28 cellular contexts compared by ENCODE assay signal in the genomic region with DNA sequence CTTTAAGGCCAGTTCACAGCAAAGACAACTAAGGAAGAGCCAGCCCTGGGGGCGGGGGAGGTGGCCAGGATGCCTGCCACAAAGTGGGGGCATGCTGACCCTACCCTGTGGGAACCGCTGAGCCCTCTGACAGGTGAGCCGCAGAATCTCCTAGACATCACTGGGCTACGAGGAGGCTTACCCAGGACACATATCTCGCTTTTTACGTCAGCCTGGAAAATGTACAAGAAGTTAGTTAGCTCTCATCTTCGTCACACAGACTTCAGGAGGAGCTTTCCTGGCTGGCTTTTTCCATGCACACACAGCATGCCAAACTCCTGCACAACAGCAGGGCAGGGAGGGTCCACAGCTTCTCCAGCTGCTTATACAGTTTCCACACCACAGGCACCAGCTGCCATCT.
A peak's percentile ranks its signal among the peaks of the same experiment; 100 is the strongest.
DNase-seq lines count a peak whose midpoint lies in the region; ATAC-seq, FAIRE-seq and TF ChIP-seq lines count a peak whose summit lies in the region.
"Had no signal": no experiment of that assay in that cellular context is flagged by ENCODE, and none has a peak within 500 bp of the region (broad histone marks: within the 10 kb centered on the region; RNA-seq: fewer than 3 reads in every experiment).

No MANE protein-coding gene starts in this region.

- H3K4me3 ChIP-seq in coronary artery (no peak overlapping the region), left ventricle myocardium inferior (no peak overlapping the region), sigmoid colon (no peak overlapping the region), mammary epithelial cell (replicated peaks in 1 of 3; ENCODE audit: insufficient read depth in 1 of 3, low read depth in 2 of 3, low read length in 3 of 3) (no peak overlapping the region), PC-9 (no peak overlapping the region)
- H3K4me3 ChIP-seq: GM23338, thyroid gland had no signal

- TF ChIP-seq POLR2A in GM12891 (IDR thresholded peaks at IDR 0.05; ENCODE audit: low read depth, low read length) (no peak), sigmoid colon (IDR thresholded peaks at IDR 0.05) (no peak)

- no peak for ATAC-seq in GM19023 (IDR thresholded peaks at IDR 0.05; ENCODE audit: unreplicated experiment)
- ATAC-seq: activated T-cell treated with anti-CD3 and anti-CD28 coated beads, Interleukin-2, amount 50 U/mL, for 72 hours; GM23338; Panc1; WTC11 had no signal

- BruUV-seq in mammary epithelial cell (replicated peaks; lab: Mats Ljungman, UMichigan) (no TSS peak), PC-9 (replicated peaks; lab: Mats Ljungman, UMichigan) (no TSS peak)

- TF ChIP-seq EP300 in sigmoid colon (IDR thresholded peaks at IDR 0.05), result peak in 3 of 4 donors; percentile 13 to 66 (median 46)

- H3F3A ChIP-seq in PC-9 (ENCODE audit: insufficient read depth, low read depth), result no peaks in the 10 kb centered on the region

- peak overlapping the region; percentile 79 to 86 for H3K27ac ChIP-seq in coronary artery
- H3K27ac ChIP-seq in left ventricle myocardium inferior (replicated peaks), result peak overlapping the region; percentile 70
- H3K27ac ChIP-seq in sigmoid colon, result peak overlapping the region; percentile 33 to 82 (median 76)
- H3K27ac ChIP-seq in mammary epithelial cell (ENCODE audit: insufficient read depth, low read depth, low read length), result no peak overlapping the region
- no peak overlapping the region for H3K27ac ChIP-seq in PC-9
- H3K27ac ChIP-seq: KMS-11, parathyroid adenoma, thyroid gland had no signal

- H3K79me2 ChIP-seq in mammary epithelial cell (ENCODE audit: insufficient read depth, low read length), result no peaks in the 10 kb centered on the region
- no peaks in the 10 kb centered on the region for H3K79me2 ChIP-seq in PC-9 (ENCODE audit: low read depth)
- H3K79me2 ChIP-seq: parathyroid adenoma had no signal

- CTCF ChIA-PET in mammary epithelial cell (lab: Charles Lee; ENCODE audit: low non-redundant PET) (no interaction called here), PC-9 (lab: Charles Lee) (interaction anchor here (0.6 kb wide), 1 partner anchor 128 kb away, joined by 3 read pairs; a partner anchor contains a TSS)

- in situ Hi-C loops in mammary epithelial cell (cut with MboI; ENCODE audit: low sequenced_read_pairs in 2 of 2), result loop anchor here in 1 of 2 donors (25.0 kb wide), 1 partner anchor 113 kb away; no protein-coding TSS in a partner anchor

- H4K20me1 ChIP-seq in mammary epithelial cell (ENCODE audit: insufficient read depth, low read length) (no peaks in the 10 kb centered on the region), PC-9 (ENCODE audit: insufficient read depth) (no peaks in the 10 kb centered on the region)

- dilution Hi-C loops in mammary epithelial cell (cut with HindIII; ENCODE audit: low sequenced_read_pairs), result no loop called here

- no peak overlapping the region for H2AFZ ChIP-seq in mammary epithelial cell (ENCODE audit: low read depth, low read length)
- H2AFZ ChIP-seq in PC-9, result no peak overlapping the region
- H2AFZ ChIP-seq: GM23338, parathyroid adenoma had no signal

- H3K27me3 ChIP-seq in left ventricle myocardium inferior (ENCODE audit: low read depth) (no peaks in the 10 kb centered on the region), sigmoid colon (no peaks in the 10 kb centered on the region), mammary epithelial cell (ENCODE audit: insufficient read depth, low read length) (no peaks in the 10 kb centered on the region), PC-9 (ENCODE audit: insufficient read depth, low read depth) (no peaks in the 10 kb centered on the region)
- H3K27me3 ChIP-seq: thyroid gland had no signal

- peaks cover 27% of the 10 kb centered on the region for H3K36me3 ChIP-seq in left ventricle myocardium inferior
- H3K36me3 ChIP-seq in sigmoid colon, result peaks cover 0 to 11% (median 3%) of the 10 kb centered on the region in 4 donors
- no peaks in the 10 kb centered on the region for H3K36me3 ChIP-seq in mammary epithelial cell (ENCODE audit: insufficient read depth, low read length)
- H3K36me3 ChIP-seq in PC-9 (ENCODE audit: low read depth), result no peaks in the 10 kb centered on the region

- POLR2A ChIA-PET in PC-9 (lab: Charles Lee; ENCODE audit: unreplicated experiment), result no interaction called here

- no peak overlapping the region for H3K9ac ChIP-seq in mammary epithelial cell (ENCODE audit: insufficient read depth, low read length)
- H3K9ac ChIP-seq: KMS-11, parathyroid adenoma had no signal

- no peaks in the 10 kb centered on the region for H3K9me2 ChIP-seq in PC-9 (ENCODE audit: insufficient read depth)

- DNase-seq in GM12891 (ENCODE audit: insufficient read length, low spot score), result no peak
- no peak for DNase-seq in coronary artery (ENCODE audit: low spot score)
- no peak for DNase-seq in left ventricle myocardium inferior
- DNase-seq in sigmoid colon, result peak; percentile 87
- no peak for DNase-seq in cortex of kidney (lab: John Stamatoyannopoulos, UW)
- DNase-seq in mammary epithelial cell, result no peak
- DNase-seq in PC-9, result no peak
- DNase-seq: activated CD4-positive, alpha-beta T cell treated with anti-CD3 and anti-CD28 coated beads, Interleukin-2, amount 50 U/mL, for 4 hours; activated naive CD4-positive, alpha-beta T cell treated with Interleukin-2 at 50 U/mL for 16 hours; activated T-cell treated with anti-CD3 and anti-CD28 coated beads, Interleukin-2, amount 50 U/mL, for 72 hours; HFFc6; midbrain; MM.1S; NCI-H1417; NCI-H2029 treated with DMSO at 0.1 percent for 48 hours; NCI-H226; NCI-H69; SIG-M5; stimulated activated naive CD4-positive, alpha-beta T cell; thyroid gland had no signal

- H3K4me1 ChIP-seq in left ventricle myocardium inferior (peaks cover 47% of the 10 kb centered on the region), sigmoid colon (peaks cover 0 to 28% (median 22%) of the 10 kb centered on the region in 4 donors), mammary epithelial cell (ENCODE audit: insufficient read depth, low read length) (no peaks in the 10 kb centered on the region), PC-9 (replicated peaks; ENCODE audit: insufficient read depth) (no peaks in the 10 kb centered on the region)
- H3K4me1 ChIP-seq: parathyroid adenoma, thyroid gland had no signal

- FAIRE-seq in GM12891 (lab: Jason Lieb, UNC), result peak; percentile 23
- FAIRE-seq: endometrium, islet of Langerhans had no signal

- intact Hi-C loops in left ventricle myocardium inferior (cut with micrococcal nuclease) (loop anchor here (10.0 kb wide), 2 partner anchors 115 to 175 kb away; a partner anchor contains a TSS), sigmoid colon (cut with DNase I) (loop anchor here (5.0 to 10.0 kb wide), 2 partner anchors 395 to 437 kb away; a partner anchor contains a TSS), mammary epithelial cell (cut with micrococcal nuclease) (no loop called here), PC-9 (cut with micrococcal nuclease; ENCODE audit: unreplicated experiment) (loop anchor here (5.0 to 10.0 kb wide), 3 partner anchors 173 to 395 kb away; a partner anchor contains a TSS)

- 93% methylated on average over 7 of the region's 7 CpGs for WGBS in sigmoid colon, 2 donors
- WGBS in mammary epithelial cell (ENCODE audit: low coverage, missing lambda C conversion rate), result 80% methylated on average over 6 of the region's 7 CpGs

- H3K4me2 ChIP-seq in mammary epithelial cell (ENCODE audit: insufficient read depth, low read depth, low read length), result no peak overlapping the region
- H3K4me2 ChIP-seq in PC-9, result no peak overlapping the region
- H3K4me2 ChIP-seq: GM23338, KMS-11 had no signal

- no peaks in the 10 kb centered on the region for H3K9me3 ChIP-seq in left ventricle myocardium inferior (replicated peaks)
- no peaks in the 10 kb centered on the region for H3K9me3 ChIP-seq in sigmoid colon
- H3K9me3 ChIP-seq in mammary epithelial cell (replicated peaks; ENCODE audit: insufficient read depth, low read length), result no peaks in the 10 kb centered on the region
- no peaks in the 10 kb centered on the region for H3K9me3 ChIP-seq in PC-9 (ENCODE audit: insufficient read depth, low read depth)
- H3K9me3 ChIP-seq: thyroid gland had no signal

- TF ChIP-seq CTCF in coronary artery (IDR thresholded peaks at IDR 0.05) (no peak), left ventricle myocardium inferior (IDR thresholded peaks at IDR 0.05; ENCODE audit: borderline replicate concordance) (no peak), sigmoid colon (IDR thresholded peaks at IDR 0.05) (no peak), mammary epithelial cell (conservative IDR thresholded peaks at IDR 0.05 in 1 of 2, IDR thresholded peaks at IDR 0.05 in 1 of 2; ENCODE audit: extremely low read depth in 1 of 2, insufficient read depth in 1 of 2, low read depth in 1 of 2, low read length in 2 of 2) (no peak), PC-9 (conservative IDR thresholded peaks at IDR 0.05) (no peak)

TF ChIP-seq in GM12891, 5 proteins besides CTCF, POLR2A, EP300 and RAD21:
- TF ChIP-seq SPI1 (IDR thresholded peaks at IDR 0.05; ENCODE audit: low read depth, low read length) (no peak), PAX5 (IDR thresholded peaks at IDR 0.05; ENCODE audit: insufficient read depth, low read length, severe bottlenecking) (no peak), POU2F2 (IDR thresholded peaks at IDR 0.05; ENCODE audit: low read depth, low read length) (no peak), TAF1 (IDR thresholded peaks at IDR 0.05; ENCODE audit: low read depth, low read length) (no peak), POLR2AphosphoS5 (IDR thresholded peaks at IDR 0.05; ENCODE audit: low read depth, low read length) (no peak)

Comparison
In these comparisons a context has a peak if more than half of its experiments do, and no peak if none do; other contexts are left out.
1. H3K27ac ChIP-seq: peak in coronary artery (2 of 2), left ventricle myocardium inferior (single experiment) and sigmoid colon (4 of 4); none in mammary epithelial cell (single experiment) and PC-9 (single experiment).